1 cellular context compared by ENCODE assay signal in the genomic region with DNA sequence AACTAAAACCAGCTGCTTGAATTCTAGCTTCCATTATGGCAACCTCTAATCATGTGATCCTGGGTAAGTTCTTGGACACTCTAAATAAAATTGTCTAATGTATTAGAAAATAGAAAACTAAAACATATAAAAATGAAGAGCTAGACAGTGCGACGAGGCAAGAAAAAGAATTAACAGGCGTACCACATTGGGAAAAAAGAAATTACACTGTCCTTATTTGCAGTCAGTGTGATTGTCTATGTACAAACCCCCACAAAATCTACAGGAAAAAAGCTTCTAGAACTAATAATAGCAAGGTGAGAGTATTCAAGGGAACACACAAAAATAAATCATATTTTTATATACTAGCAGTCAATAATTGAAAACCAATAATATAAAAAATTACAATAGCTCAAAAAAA.
TF ChIP-seq lines count a peak whose summit lies in the region.

No MANE protein-coding gene starts in this region.

TF ChIP-seq in SK-N-SH, 30 proteins besides CTCF, POLR2A, EP300 and RAD21:
- TF ChIP-seq REST (IDR thresholded peaks at IDR 0.05; ENCODE audit: low read depth, low read length) = no peak
- TF ChIP-seq, protein P1, sequence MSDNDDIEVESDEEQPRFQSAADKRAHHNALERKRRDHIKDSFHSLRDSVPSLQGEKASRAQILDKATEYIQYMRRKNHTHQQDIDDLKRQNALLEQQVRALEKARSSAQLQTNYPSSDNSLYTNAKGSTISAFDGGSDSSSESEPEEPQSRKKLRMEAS (IDR thresholded peaks at IDR 0.05; ENCODE audit: low read depth) = no peak
- no peak for TF ChIP-seq NFIC (IDR thresholded peaks at IDR 0.05; ENCODE audit: borderline replicate concordance)
- TF ChIP-seq FOXM1 (IDR thresholded peaks at IDR 0.05; ENCODE audit: low read depth) = no peak
- TF ChIP-seq, protein P2, sequence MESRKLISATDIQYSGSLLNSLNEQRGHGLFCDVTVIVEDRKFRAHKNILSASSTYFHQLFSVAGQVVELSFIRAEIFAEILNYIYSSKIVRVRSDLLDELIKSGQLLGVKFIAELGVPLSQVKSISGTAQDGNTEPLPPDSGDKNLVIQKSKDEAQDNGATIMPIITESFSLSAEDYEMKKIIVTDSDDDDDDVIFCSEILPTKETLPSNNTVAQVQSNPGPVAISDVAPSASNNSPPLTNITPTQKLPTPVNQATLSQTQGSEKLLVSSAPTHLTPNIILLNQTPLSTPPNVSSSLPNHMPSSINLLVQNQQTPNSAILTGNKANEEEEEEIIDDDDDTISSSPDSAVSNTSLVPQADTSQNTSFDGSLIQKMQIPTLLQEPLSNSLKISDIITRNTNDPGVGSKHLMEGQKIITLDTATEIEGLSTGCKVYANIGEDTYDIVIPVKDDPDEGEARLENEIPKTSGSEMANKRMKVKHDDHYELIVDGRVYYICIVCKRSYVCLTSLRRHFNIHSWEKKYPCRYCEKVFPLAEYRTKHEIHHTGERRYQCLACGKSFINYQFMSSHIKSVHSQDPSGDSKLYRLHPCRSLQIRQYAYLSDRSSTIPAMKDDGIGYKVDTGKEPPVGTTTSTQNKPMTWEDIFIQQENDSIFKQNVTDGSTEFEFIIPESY (IDR thresholded peaks at IDR 0.05; ENCODE audit: borderline replicate concordance, low read depth) = no peak
- no peak for TF ChIP-seq YY1 (IDR thresholded peaks at IDR 0.05; ENCODE audit: low read depth)
- no peak for TF ChIP-seq RXRA (IDR thresholded peaks at IDR 0.05; ENCODE audit: borderline replicate concordance, low read depth)
- TF ChIP-seq MEF2A (IDR thresholded peaks at IDR 0.05; ENCODE audit: borderline replicate concordance, low read depth) = no peak
- TF ChIP-seq GABPA (IDR thresholded peaks at IDR 0.05; ENCODE audit: low read depth) = no peak
- no peak for TF ChIP-seq MXI1 (IDR thresholded peaks at IDR 0.05; ENCODE audit: low read depth, low read length)
- no peak for TF ChIP-seq USF2 (IDR thresholded peaks at IDR 0.05; ENCODE audit: borderline replicate concordance, low read depth, low read length)
- no peak for TF ChIP-seq CHD2 (IDR thresholded peaks at IDR 0.05; ENCODE audit: low read length, partially characterized antibody)
- TF ChIP-seq IRF3 (IDR thresholded peaks at IDR 0.05; ENCODE audit: low read depth, low read length) = no peak
- TF ChIP-seq, protein P3, sequence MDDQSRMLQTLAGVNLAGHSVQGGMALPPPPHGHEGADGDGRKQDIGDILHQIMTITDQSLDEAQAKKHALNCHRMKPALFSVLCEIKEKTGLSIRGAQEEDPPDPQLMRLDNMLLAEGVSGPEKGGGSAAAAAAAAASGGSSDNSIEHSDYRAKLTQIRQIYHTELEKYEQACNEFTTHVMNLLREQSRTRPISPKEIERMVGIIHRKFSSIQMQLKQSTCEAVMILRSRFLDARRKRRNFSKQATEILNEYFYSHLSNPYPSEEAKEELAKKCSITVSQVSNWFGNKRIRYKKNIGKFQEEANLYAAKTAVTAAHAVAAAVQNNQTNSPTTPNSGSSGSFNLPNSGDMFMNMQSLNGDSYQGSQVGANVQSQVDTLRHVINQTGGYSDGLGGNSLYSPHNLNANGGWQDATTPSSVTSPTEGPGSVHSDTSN (IDR thresholded peaks at IDR 0.05) = no peak
- no peak for TF ChIP-seq RFX5 (IDR thresholded peaks at IDR 0.05; ENCODE audit: low read length)
- no peak for TF ChIP-seq FOXJ3 (CRISPR knock-in tag; IDR thresholded peaks at IDR 0.05)
